8 cellular contexts compared by ENCODE assay signal in the genomic region with DNA sequence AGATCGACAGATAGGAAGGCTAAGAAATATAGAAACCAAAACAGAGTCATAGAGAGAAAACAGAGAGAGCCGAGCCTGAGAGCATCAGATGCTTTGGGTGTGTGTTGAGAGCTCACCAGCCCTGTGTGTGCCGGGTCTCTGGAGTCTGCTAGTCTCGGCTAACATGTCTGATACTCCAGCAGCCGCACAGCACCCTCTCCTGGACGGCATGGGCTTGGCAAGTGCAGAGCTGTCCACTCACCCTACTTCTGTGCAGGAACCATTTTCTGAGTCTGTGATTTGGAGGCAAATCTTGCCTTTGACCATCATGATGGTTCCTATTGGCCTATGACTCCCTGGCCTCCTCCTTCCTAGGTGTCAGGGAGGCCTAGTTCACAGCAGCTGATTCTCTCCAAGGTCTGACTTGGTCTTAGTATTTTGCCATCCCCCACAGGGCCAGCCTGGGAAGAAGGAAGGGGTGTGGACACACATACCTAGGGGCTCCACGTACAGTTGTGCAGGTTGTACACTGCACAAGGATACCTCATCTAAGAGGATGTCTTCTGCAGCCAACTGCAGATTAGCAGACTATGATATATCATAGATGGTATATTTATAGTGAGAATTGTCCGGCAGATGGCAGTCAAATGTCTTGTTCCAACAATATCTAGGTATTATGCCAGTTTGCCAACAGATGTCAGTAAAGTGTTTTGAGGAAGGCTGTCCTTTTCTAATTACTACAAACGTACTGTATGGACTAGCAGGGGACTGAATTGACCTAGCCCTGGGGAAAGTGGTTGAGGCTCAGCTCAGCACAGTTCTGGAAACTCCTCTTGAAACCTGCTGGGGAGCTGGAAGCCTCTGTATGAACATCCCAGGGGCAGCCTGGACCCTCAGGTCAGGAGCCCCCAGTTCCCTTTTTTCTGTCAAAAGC. TPM values are rescaled to one million over a fixed set of nuclear protein-coding genes. Genes with fewer than 3 reads are reported as not detected.
DNase-seq lines count a peak whose midpoint lies in the region; ATAC-seq and TF ChIP-seq lines count a peak whose summit lies in the region.

No MANE protein-coding gene starts in this region.

- POLR2A ChIA-PET in activated CD4-positive, alpha-beta T cell treated with anti-CD3 and anti-CD28 coated beads, Interleukin-2, amount 10 ng/mL, durations not matched to agents 7 days and 5 days (lab: Charles Lee), result interaction anchor here (0.6 to 1.9 kb wide), 3 partner anchors 101 to 192 kb away, joined by 3 to 6 read pairs (median 3); no protein-coding TSS in a partner anchor

- CTCF ChIA-PET in activated CD4-positive, alpha-beta T cell treated with anti-CD3 and anti-CD28 coated beads, Interleukin-2, amount 10 ng/mL, durations not matched to agents 7 days and 5 days (lab: Charles Lee), result interaction anchor here (0.6 to 26.0 kb wide), 83 partner anchors 9 to 649 kb away, joined by 3 to 482 read pairs (median 4); a partner anchor contains a TSS

- H3K9me3 ChIP-seq in CD4-positive, CD25-positive, alpha-beta regulatory T cell (ENCODE audit: control insufficient read depth in 2 of 2, low read length in 2 of 2), result no peaks in the 10 kb centered on the region
- H3K9me3 ChIP-seq in lower lobe of right lung, result no peaks in the 10 kb centered on the region

- H3K36me3 Mint-ChIP-seq in CD4-positive, CD25-positive, alpha-beta regulatory T cell, result no peaks in the 10 kb centered on the region
- H3K36me3 Mint-ChIP-seq in activated CD4-positive, alpha-beta T cell treated with anti-CD3 and anti-CD28 coated beads, Interleukin-2, amount 10 ng/mL, durations not matched to agents 7 days and 5 days (ENCODE audit: low read depth), result peaks cover 7% of the 10 kb centered on the region

- no peaks in the 10 kb centered on the region for H3K27me3 ChIP-seq in CD4-positive, CD25-positive, alpha-beta regulatory T cell (ENCODE audit: control insufficient read depth, insufficient read depth, low read length)
- H3K27me3 ChIP-seq in lower lobe of right lung (ENCODE audit: low read depth), result no peaks in the 10 kb centered on the region

- no peaks in the 10 kb centered on the region for H3K36me3 ChIP-seq in CD4-positive, CD25-positive, alpha-beta regulatory T cell (ENCODE audit: control insufficient read depth, insufficient read depth, low read length)
- H3K36me3 ChIP-seq in lower lobe of right lung, result peaks cover 43% of the 10 kb centered on the region

- ATAC-seq in CD4-positive, CD25-positive, alpha-beta regulatory T cell (ENCODE audit: low read depth in 2 of 2), result peak; percentile 89 to 91
- ATAC-seq in GM19455 (IDR thresholded peaks at IDR 0.05; ENCODE audit: unreplicated experiment) (peak; percentile 85), HG03565 (IDR thresholded peaks at IDR 0.05; ENCODE audit: unreplicated experiment) (peak; percentile 70), lower lobe of right lung (peak; percentile 95 to 96)

- H3K4me1 ChIP-seq in CD4-positive, CD25-positive, alpha-beta regulatory T cell (ENCODE audit: control insufficient read depth, insufficient read depth, low read length, poor library complexity, severe bottlenecking), result peaks cover 32% of the 10 kb centered on the region
- H3K4me1 ChIP-seq in lower lobe of right lung, result peaks cover 20% of the 10 kb centered on the region

- H3K4me3 ChIP-seq in CD4-positive, CD25-positive, alpha-beta regulatory T cell (ENCODE audit: low read depth, low read length), result peak overlapping the region; percentile 29
- H3K4me3 ChIP-seq in coronary artery (no peak overlapping the region), lower lobe of right lung (no peak overlapping the region)

- peak; percentile 74 to 94 (median 87) for DNase-seq in CD4-positive, CD25-positive, alpha-beta regulatory T cell
- peak; percentile 91 for DNase-seq in NCI-H748 (lab: John Stamatoyannopoulos, UW; ENCODE audit: unreplicated experiment)
- DNase-seq in activated CD4-positive, alpha-beta T cell treated with anti-CD3 and anti-CD28 coated beads, Interleukin-2, amount 10 ng/mL, durations not matched to agents 7 days and 5 days, result peak; percentile 95
- DNase-seq in coronary artery (ENCODE audit: low spot score), result peak; percentile 89
- DNase-seq in lower lobe of right lung, result peak; percentile 91
- peak; percentile 76 to 81 (median 79) for DNase-seq in stimulated activated CD4-positive, alpha-beta T cell treated with anti-CD3 and anti-CD28 coated beads, TNF-alpha, amount 100 ng/mL, for 4 hours (ENCODE audit: low read depth in 3 of 3)

- H3K27ac ChIP-seq in CD4-positive, CD25-positive, alpha-beta regulatory T cell (ENCODE audit: insufficient read depth, low read length, poor library complexity, severe bottlenecking), result peak overlapping the region; percentile 34
- H3K27ac ChIP-seq in coronary artery (peak overlapping the region; percentile 3 to 13), lower lobe of right lung (peak overlapping the region; percentile 41)

- peaks cover 5 to 51% (median 39%) of the 10 kb centered on the region in 4 donors for H3K4me1 Mint-ChIP-seq in CD4-positive, CD25-positive, alpha-beta regulatory T cell
- peaks cover 53% of the 10 kb centered on the region for H3K4me1 Mint-ChIP-seq in activated CD4-positive, alpha-beta T cell treated with anti-CD3 and anti-CD28 coated beads, Interleukin-2, amount 10 ng/mL, durations not matched to agents 7 days and 5 days

- intact Hi-C loops in lower lobe of right lung (cut with DNase I), result no loop called here

- H3K27me3 Mint-ChIP-seq in CD4-positive, CD25-positive, alpha-beta regulatory T cell, result no peaks in the 10 kb centered on the region
- H3K27me3 Mint-ChIP-seq in activated CD4-positive, alpha-beta T cell treated with anti-CD3 and anti-CD28 coated beads, Interleukin-2, amount 10 ng/mL, durations not matched to agents 7 days and 5 days, result no peaks in the 10 kb centered on the region

- peak overlapping the region; percentile 66 to 86 (median 80) for H3K27ac Mint-ChIP-seq in CD4-positive, CD25-positive, alpha-beta regulatory T cell
- peak overlapping the region; percentile 85 for H3K27ac Mint-ChIP-seq in activated CD4-positive, alpha-beta T cell treated with anti-CD3 and anti-CD28 coated beads, Interleukin-2, amount 10 ng/mL, durations not matched to agents 7 days and 5 days

- peak overlapping the region in 3 of 4 donors; percentile 1 to 64 (median 22) for H3K4me3 Mint-ChIP-seq in CD4-positive, CD25-positive, alpha-beta regulatory T cell
- no peak overlapping the region for H3K4me3 Mint-ChIP-seq in activated CD4-positive, alpha-beta T cell treated with anti-CD3 and anti-CD28 coated beads, Interleukin-2, amount 10 ng/mL, durations not matched to agents 7 days and 5 days

- no peaks in the 10 kb centered on the region for H3K9me3 Mint-ChIP-seq in CD4-positive, CD25-positive, alpha-beta regulatory T cell
- no peaks in the 10 kb centered on the region for H3K9me3 Mint-ChIP-seq in activated CD4-positive, alpha-beta T cell treated with anti-CD3 and anti-CD28 coated beads, Interleukin-2, amount 10 ng/mL, durations not matched to agents 7 days and 5 days

- TF ChIP-seq CTCF in coronary artery (IDR thresholded peaks at IDR 0.05) (peak; percentile 85), lower lobe of right lung (IDR thresholded peaks at IDR 0.05) (peak; percentile 91)

RNA-seq across cellular contexts. Expression of a gene that starts 13.0 kb away (rescaled TPM):
- 1.9 TPM for total RNA-seq in CD4-positive, CD25-positive, alpha-beta regulatory T cell
- under 1 TPM in 3 of 4 donors, not detected in 1; 0.21 to 0.77 (median 0.43) TPM for polyA plus RNA-seq in CD4-positive, CD25-positive, alpha-beta regulatory T cell
- 1 to 10 TPM; 1.5 to 2.1 TPM for total RNA-seq in activated CD4-positive, alpha-beta T cell treated with anti-CD3 and anti-CD28 coated beads, Interleukin-2, amount 10 ng/mL, durations not matched to agents 7 days and 5 days
- 103 TPM for total RNA-seq in lower lobe of right lung

RNA-seq across cellular contexts. Expression of a gene that starts 32.4 kb away (rescaled TPM):
- 220 TPM for total RNA-seq in CD4-positive, CD25-positive, alpha-beta regulatory T cell
- 10 to 100 TPM; 83.9 to 95.8 (median 89.5) TPM for polyA plus RNA-seq in CD4-positive, CD25-positive, alpha-beta regulatory T cell
- 100 to 1,000 TPM in 1 of 2 experiments, 10 to 100 TPM in 1; 94.7 to 107 TPM for total RNA-seq in activated CD4-positive, alpha-beta T cell treated with anti-CD3 and anti-CD28 coated beads, Interleukin-2, amount 10 ng/mL, durations not matched to agents 7 days and 5 days
- total RNA-seq in lower lobe of right lung, result 194 TPM

Comparison
In these comparisons a context has a peak if more than half of its experiments do, and no peak if none do; other contexts are left out.
1. RNA of a gene that starts 13.0 kb away (total RNA-seq): 103 TPM in lower lobe of right lung (single experiment); 1.5 to 2.1 TPM in activated CD4-positive, alpha-beta T cell treated with anti-CD3 and anti-CD28 coated beads, Interleukin-2, amount 10 ng/mL, durations not matched to agents 7 days and 5 days and 1.9 TPM in CD4-positive, CD25-positive, alpha-beta regulatory T cell (single experiment); every median in the first group is over 10 times any median in the second.
2. Peak in every context shown above with its lines, with median percentiles within 50 percentile points of each other: ATAC-seq, DNase-seq and H3K27ac ChIP-seq.